ENCODE assay signal across 25 cellular contexts in genomic region chr10:98367626-98368451, GRCh38. TPM values are rescaled to one million over a fixed set of nuclear protein-coding genes. Genes with fewer than 3 reads are reported as not detected.
DNase-seq lines count a peak whose midpoint lies in the region; ATAC-seq and TF ChIP-seq lines count a peak whose summit lies in the region.
"Had no signal": no experiment of that assay in that cellular context is flagged by ENCODE, and none has a peak within 500 bp of the region (broad histone marks: within the 10 kb centered on the region; RNA-seq: fewer than 3 reads in every experiment).

No MANE protein-coding gene starts in this region.

- in situ Hi-C loops in transverse colon (cut with MboI; ENCODE audit: low pct_ligation_motif_present in 1 of 4, low pct_unique_long_range_greater_than_20kb in 1 of 4, low sequenced_read_pairs in 3 of 4), result no loop called here

- H3K79me2 ChIP-seq in GM23338 (replicated peaks; ENCODE audit: insufficient read depth), result no peaks in the 10 kb centered on the region
- H3K79me2 ChIP-seq: hepatocyte had no signal

- no peaks in the 10 kb centered on the region for H3K9me3 ChIP-seq in neuronal stem cell (replicated peaks in 1 of 2; ENCODE audit: control insufficient read depth in 2 of 2, insufficient read depth in 1 of 2, low read depth in 1 of 2, low read length in 2 of 2)
- H3K9me3 ChIP-seq in sigmoid colon, result no peaks in the 10 kb centered on the region
- H3K9me3 ChIP-seq in transverse colon, result no peaks in the 10 kb centered on the region
- H3K9me3 ChIP-seq: HAP-1, pancreas, tibial artery had no signal

- H3K4me1 Mint-ChIP-seq in GM23338 (peaks cover 45% of the 10 kb centered on the region), WTC11 (peaks cover 56% of the 10 kb centered on the region)
- H3K4me1 Mint-ChIP-seq: activated CD8-positive, alpha-beta memory T cell treated with anti-CD3 and anti-CD28 coated beads, Interleukin-2, amount 10 ng/mL, durations not matched to agents 7 days and 5 days; activated naive CD8-positive, alpha-beta T cell treated with anti-CD3 and anti-CD28 coated beads for 36 hours had no signal

- H2BK12ac ChIP-seq in neuronal stem cell (ENCODE audit: low read length), result no peak overlapping the region

- no peak overlapping the region for H4K8ac ChIP-seq in neuronal stem cell (ENCODE audit: low read depth, low read length)

- H3K4me1 ChIP-seq in GM23338 (ENCODE audit: insufficient read depth) (peaks cover 18% of the 10 kb centered on the region), neuronal stem cell (ENCODE audit: control insufficient read depth in 2 of 2, insufficient read depth in 1 of 2, low read depth in 1 of 2, low read length in 2 of 2) (peaks cover 0 to 3% of the 10 kb centered on the region in 2 donors), sigmoid colon (no peaks in the 10 kb centered on the region), transverse colon (no peaks in the 10 kb centered on the region)
- H3K4me1 ChIP-seq: HAP-1, pancreas, tibial artery had no signal

- H3K9me3 Mint-ChIP-seq in GM23338 (no peaks in the 10 kb centered on the region), WTC11 (peaks cover 9% of the 10 kb centered on the region)
- H3K9me3 Mint-ChIP-seq: activated naive CD8-positive, alpha-beta T cell treated with anti-CD3 and anti-CD28 coated beads for 36 hours; CD8-positive, alpha-beta T cell had no signal

- no peak overlapping the region for H2BK15ac ChIP-seq in neuronal stem cell (ENCODE audit: low read length)

- CTCF ChIA-PET in WTC11 (lab: Charles Lee), result interaction anchor here (0.8 to 1.0 kb wide), 2 partner anchors 58 to 59 kb away, joined by 3 read pairs; no protein-coding TSS in a partner anchor

- H2BK5ac ChIP-seq in neuronal stem cell (ENCODE audit: low read length), result no peak overlapping the region

- H3K27ac Mint-ChIP-seq in GM23338 (no peak overlapping the region), WTC11 (peak overlapping the region; percentile 16; the same call in 1 of the 2 replicates)
- H3K27ac Mint-ChIP-seq: activated CD8-positive, alpha-beta memory T cell treated with anti-CD3 and anti-CD28 coated beads, Interleukin-2, amount 10 ng/mL, durations not matched to agents 7 days and 5 days; activated naive CD8-positive, alpha-beta T cell treated with anti-CD3 and anti-CD28 coated beads for 36 hours; CD8-positive, alpha-beta T cell had no signal

- no peaks in the 10 kb centered on the region for H3F3A ChIP-seq in GM23338 (replicated peaks; ENCODE audit: low read depth)

- H2AFZ ChIP-seq in GM23338, result peak overlapping the region; percentile 6; the same call in 1 of the 2 replicates
- no peak overlapping the region for H2AFZ ChIP-seq in neuronal stem cell (ENCODE audit: low read length)
- H2AFZ ChIP-seq: hepatocyte had no signal

- H3K27ac ChIP-seq in GM23338 (ENCODE audit: low read depth) (no peak overlapping the region), neuronal stem cell (replicated peaks; ENCODE audit: low read length) (no peak overlapping the region), sigmoid colon (no peak overlapping the region), transverse colon (no peak overlapping the region)
- H3K27ac ChIP-seq: hepatocyte, pancreas, tibial artery had no signal

- H4K20me1 ChIP-seq in GM23338 (replicated peaks; ENCODE audit: insufficient read depth), result no peaks in the 10 kb centered on the region

- H3K4me3 ChIP-seq in GM23338 (no peak overlapping the region), neuronal stem cell (ENCODE audit: low read length in 2 of 2) (no peak overlapping the region), sigmoid colon (no peak overlapping the region), transverse colon (no peak overlapping the region)
- H3K4me3 ChIP-seq: HAP-1, hepatocyte, pancreas, tibial artery had no signal

- no peaks in the 10 kb centered on the region for H3K79me1 ChIP-seq in neuronal stem cell (ENCODE audit: low read depth, low read length)

- no peak overlapping the region for H2AK5ac ChIP-seq in neuronal stem cell (ENCODE audit: low read depth, low read length)

- no peaks in the 10 kb centered on the region for H3K9me2 ChIP-seq in GM23338 (ENCODE audit: insufficient read depth)

- H3K27me3 Mint-ChIP-seq in GM23338 (ENCODE audit: insufficient read depth, low read depth, poor library complexity) (peaks cover 10% of the 10 kb centered on the region), WTC11 (ENCODE audit: low read depth) (peaks cover 2% of the 10 kb centered on the region; the same call in 1 of the 2 replicates)

- DNase-seq in GM23338 (ENCODE audit: low spot score), result peak; percentile 18
- DNase-seq in WTC11 (ENCODE audit: low spot score), result no peak
- no peak for DNase-seq in neuronal stem cell (ENCODE audit: low spot score)
- DNase-seq in sigmoid colon, result no peak
- DNase-seq in left ventricle myocardium superior, result no peak
- DNase-seq in transverse colon, result no peak
- DNase-seq: activated CD4-positive, alpha-beta T cell treated with anti-CD3 and anti-CD28 coated beads for 48 hours; activated CD8-positive, alpha-beta memory T cell treated with anti-CD3 and anti-CD28 coated beads, Interleukin-2, amount 10 ng/mL, durations not matched to agents 7 days and 5 days; activated naive CD8-positive, alpha-beta T cell treated with anti-CD3 and anti-CD28 coated beads for 36 hours; CD8-positive, alpha-beta T cell; DMS53; kidney; mammary epithelial cell; naive B cell; NCI-H1092; NCI-H2029 treated with DMSO at 0.1 percent for 48 hours; NCI-H82; pancreas; SHP77 treated with DMSO at 0.1 percent for 48 hours; stimulated activated naive CD4-positive, alpha-beta T cell; tibial artery had no signal

- intact Hi-C loops in sigmoid colon (cut with DNase I) (no loop called here), left ventricle myocardium superior (cut with micrococcal nuclease) (no loop called here), transverse colon (cut with DNase I; ENCODE audit: low total_unique reads) (no loop called here)

- peak overlapping the region; percentile 10; the same call in 1 of the 3 replicates for H3K4me3 Mint-ChIP-seq in GM23338
- H3K4me3 Mint-ChIP-seq in WTC11, result no peak overlapping the region
- H3K4me3 Mint-ChIP-seq: activated CD8-positive, alpha-beta memory T cell treated with anti-CD3 and anti-CD28 coated beads, Interleukin-2, amount 10 ng/mL, durations not matched to agents 7 days and 5 days; activated naive CD8-positive, alpha-beta T cell treated with anti-CD3 and anti-CD28 coated beads for 36 hours; CD8-positive, alpha-beta T cell had no signal

- H3K36me3 ChIP-seq in GM23338 (ENCODE audit: insufficient read depth) (no peaks in the 10 kb centered on the region), neuronal stem cell (replicated peaks in 1 of 2; ENCODE audit: control insufficient read depth in 2 of 2, insufficient read depth in 2 of 2, low read length in 2 of 2) (no peaks in the 10 kb centered on the region), sigmoid colon (no peaks in the 10 kb centered on the region), transverse colon (no peaks in the 10 kb centered on the region)
- H3K36me3 ChIP-seq: HAP-1, pancreas, tibial artery had no signal

- no CpG with 5 or more reads among the region's 19 CpGs for WGBS in neuronal stem cell (ENCODE audit: extremely low coverage in 2 of 2, insufficient read length in 2 of 2, insufficient replicate concordance in 1 of 2), 2 donors
- 91 to 93% methylated on average over 19 of the region's 19 CpGs for WGBS in sigmoid colon, 2 donors
- WGBS in transverse colon (ENCODE audit: low coverage in 1 of 2), 2 donors, result 86 to 94% methylated on average over 3 to 19 of the region's 19 CpGs

- H3K4me2 ChIP-seq in GM23338 (peak overlapping the region; percentile 11), neuronal stem cell (ENCODE audit: insufficient read depth, low read length, poor library complexity, severe bottlenecking) (no peak overlapping the region)
- H3K4me2 ChIP-seq: hepatocyte had no signal

- H3K18ac ChIP-seq in neuronal stem cell (ENCODE audit: low read length), result peak overlapping the region; percentile 11

- no peak overlapping the region for H3K4ac ChIP-seq in neuronal stem cell (ENCODE audit: low read length)

- TF ChIP-seq EP300 in sigmoid colon (IDR thresholded peaks at IDR 0.05) (no peak), transverse colon (IDR thresholded peaks at IDR 0.05; ENCODE audit: low read depth) (no peak)

- H3K9ac ChIP-seq in neuronal stem cell (ENCODE audit: low read depth, low read length, poor library complexity), result no peak overlapping the region

- POLR2A ChIA-PET in WTC11 (lab: Charles Lee), result interaction anchor here (0.6 kb wide), 1 partner anchor 17 kb away, joined by 3 read pairs; no protein-coding TSS in a partner anchor

- no peak overlapping the region for H2BK120ac ChIP-seq in neuronal stem cell (ENCODE audit: low read depth, low read length)

- H3K27me3 ChIP-seq in GM23338 (ENCODE audit: insufficient read depth), result no peaks in the 10 kb centered on the region
- H3K27me3 ChIP-seq in neuronal stem cell (ENCODE audit: control insufficient read depth in 3 of 3, insufficient read depth in 3 of 3, low read depth in 1 of 3, low read length in 3 of 3), result peaks cover 0 to 7% (median 0%) of the 10 kb centered on the region in 3 experiments
- no peaks in the 10 kb centered on the region for H3K27me3 ChIP-seq in sigmoid colon
- no peaks in the 10 kb centered on the region for H3K27me3 ChIP-seq in transverse colon
- H3K27me3 ChIP-seq: hepatocyte, pancreas, tibial artery had no signal

- H4K91ac ChIP-seq in neuronal stem cell (ENCODE audit: low read depth, low read length, poor library complexity), result no peak overlapping the region

- ATAC-seq in GM23338 (peak; percentile 66), WTC11 (peak; percentile 80), esophagus mucosa (peak; percentile 24), SK-N-SH treated with all-trans-retinoic acid at 6 μM for 48 hours (no peak), left ventricle myocardium superior (no peak)
- ATAC-seq: activated CD8-positive, alpha-beta memory T cell treated with anti-CD3 and anti-CD28 coated beads, Interleukin-2, amount 10 ng/mL, durations not matched to agents 7 days and 5 days; CD8-positive, alpha-beta T cell; pancreas had no signal

- H3K14ac ChIP-seq in neuronal stem cell (ENCODE audit: low read length), result no peak overlapping the region

- no peaks in the 10 kb centered on the region; the same call in 2 of the 3 replicates for H3K36me3 Mint-ChIP-seq in GM23338 (ENCODE audit: low read depth)
- H3K36me3 Mint-ChIP-seq in WTC11, result no peaks in the 10 kb centered on the region
- H3K36me3 Mint-ChIP-seq: activated CD8-positive, alpha-beta memory T cell treated with anti-CD3 and anti-CD28 coated beads, Interleukin-2, amount 10 ng/mL, durations not matched to agents 7 days and 5 days; activated naive CD8-positive, alpha-beta T cell treated with anti-CD3 and anti-CD28 coated beads for 36 hours; CD8-positive, alpha-beta T cell; naive B cell had no signal

- H3K23ac ChIP-seq in neuronal stem cell (ENCODE audit: low read depth, low read length, poor library complexity), result no peak overlapping the region

- no peak for TF ChIP-seq CTCF in GM23338 (conservative IDR thresholded peaks at IDR 0.05; ENCODE audit: low read depth in 2 of 2)
- TF ChIP-seq CTCF in WTC11 (IDR thresholded peaks at IDR 0.05), result no peak
- TF ChIP-seq CTCF in sigmoid colon (IDR thresholded peaks at IDR 0.05), result no peak
- TF ChIP-seq CTCF in transverse colon (IDR thresholded peaks at IDR 0.05), result no peak

- TF ChIP-seq POLR2A in sigmoid colon (IDR thresholded peaks at IDR 0.05), result no peak
- TF ChIP-seq POLR2A in transverse colon (IDR thresholded peaks at IDR 0.05), result no peak

RNA-seq across cellular contexts. Expression of gene PYROXD2, which starts 47.1 kb away (rescaled TPM):
- total RNA-seq in GM23338 (2014; rRNA removed; shearing (Covaris generic)), result 0.12 and 1.3 TPM in 2 replicates
- polyA plus RNA-seq in GM23338 (2016; fragmentation: Nextera tagmentation; extraction: Ambion mirVana), result 2.2 and 2.6 TPM in 2 replicates
- total RNA-seq in WTC11 (2021), result 7.0 to 8.6 TPM (median 8.1 TPM) in 3 replicates
- 1.5 TPM for total RNA-seq in esophagus mucosa
- polyA plus RNA-seq in neuronal stem cell (2013, experiment 1 of 2), result 6.1 TPM
- polyA plus RNA-seq in neuronal stem cell (2013, experiment 2 of 2), result 6.9 TPM
- total RNA-seq in sigmoid colon, result 10 to 100 TPM in 1 of 4 donors, 1 to 10 TPM in 3; 4.4 to 11.9 (median 9.7) TPM
- polyA plus RNA-seq in sigmoid colon, result 1 to 10 TPM in 2 of 3 donors, under 1 TPM in 1; 0.60 to 8.0 (median 2.3) TPM
- 11.6 TPM for total RNA-seq in left ventricle myocardium superior
- 10 to 100 TPM in 1 of 4 donors, 1 to 10 TPM in 3; 3.0 to 14.9 (median 8.4) TPM for total RNA-seq in transverse colon

Comparison
In these comparisons a context has a peak if more than half of its experiments do, and no peak if none do; other contexts are left out.
1. ATAC-seq: peak in GM23338 (single experiment), WTC11 (single experiment) and esophagus mucosa (single experiment); none in SK-N-SH treated with all-trans-retinoic acid at 6 μM for 48 hours (single experiment) and left ventricle myocardium superior (single experiment).